ENCODE assay signal across 10 cellular contexts in genomic region chr20:5678769-5679168, GRCh38.
"Had no signal": no experiment of that assay in that cellular context is flagged by ENCODE, and none has a peak within 500 bp of the region (broad histone marks: within the 10 kb centered on the region; RNA-seq: fewer than 3 reads in every experiment).

No MANE protein-coding gene starts in this region.

- ATAC-seq: GM23338, HepG2 had no signal

- H3K9ac ChIP-seq: KMS-11 had no signal

- H3K4me2 ChIP-seq: GM23338, KMS-11 had no signal

- H3K27ac Mint-ChIP-seq: GM23338, H9 had no signal

- DNase-seq: H9, HCEC 1CT, IMR-90, KBM-7 had no signal

- FAIRE-seq: H1, H54, HepG2 had no signal

- H3K9me3 Mint-ChIP-seq: GM23338, H9 had no signal

- H2AFZ ChIP-seq: GM23338 had no signal

- H3K4me1 Mint-ChIP-seq: GM23338, H9 had no signal

- H3K27ac ChIP-seq: HL-60, KMS-11 had no signal

- H3K4me3 ChIP-seq: GM23338 had no signal

- H3K4me3 Mint-ChIP-seq: GM23338, H9 had no signal
